Comparison of ENCODE assay signal across 29 cellular contexts in genomic region chr14:54837508-54838149, GRCh38.
"Had no signal": no experiment of that assay in that cellular context is flagged by ENCODE, and none has a peak within 500 bp of the region (broad histone marks: within the 10 kb centered on the region; RNA-seq: fewer than 3 reads in every experiment).

No MANE protein-coding gene starts in this region.

- H3K4me1 Mint-ChIP-seq: activated naive CD4-positive, alpha-beta T cell treated with anti-CD3 and anti-CD28 coated beads, Interleukin-2, amount 50 U/mL, for 24 hours had no signal

- H3K27ac ChIP-seq: ascending aorta, body of pancreas, KMS-11, RWPE1, SJCRH30 had no signal

- H3K4me3 ChIP-seq: ascending aorta, body of pancreas, Peyer's patch, SJCRH30 had no signal

- H3K27me3 Mint-ChIP-seq: activated naive CD4-positive, alpha-beta T cell treated with anti-CD3 and anti-CD28 coated beads, Interleukin-2, amount 50 U/mL, for 24 hours had no signal

- H3K9me3 Mint-ChIP-seq: activated naive CD4-positive, alpha-beta T cell treated with anti-CD3 and anti-CD28 coated beads, Interleukin-2, amount 50 U/mL, for 24 hours had no signal

- H3K9me2 ChIP-seq: SK-N-SH had no signal

- H3K27ac Mint-ChIP-seq: activated CD8-positive, alpha-beta T cell treated with anti-CD3 and anti-CD28 coated beads, Interleukin-2, amount 10 ng/mL, durations not matched to agents 7 days and 5 days; activated naive CD4-positive, alpha-beta T cell treated with anti-CD3 and anti-CD28 coated beads, Interleukin-2, amount 50 U/mL, for 24 hours; WTC11 had no signal

- H3K4me1 ChIP-seq: body of pancreas, Peyer's patch, SJCRH30 had no signal

- ATAC-seq: activated CD8-positive, alpha-beta T cell treated with anti-CD3 and anti-CD28 coated beads, Interleukin-2, amount 10 ng/mL, durations not matched to agents 7 days and 5 days; body of pancreas; WTC11 had no signal

- DNase-seq: activated CD4-positive, alpha-beta T cell treated with anti-CD3 and anti-CD28 coated beads for 48 hours; activated CD4-positive, alpha-beta T cell treated with anti-CD3 and anti-CD28 coated beads, Interleukin-2, amount 50 U/mL, for 4 hours; activated CD4-positive, CD25-positive, alpha-beta regulatory T cell treated with anti-CD3 and anti-CD28 coated beads, Interleukin-2, amount 50 U/mL, for 72 hours; activated CD8-positive, alpha-beta memory T cell treated with anti-CD3 and anti-CD28 coated beads, Interleukin-2, amount 50 U/mL, for 48 hours; activated CD8-positive, alpha-beta T cell treated with anti-CD3 and anti-CD28 coated beads, Interleukin-2, amount 10 ng/mL, durations not matched to agents 7 days and 5 days; activated effector memory CD4-positive, alpha-beta T cell treated with Interleukin-2 at 50 U/mL for 16 hours; activated naive CD4-positive, alpha-beta T cell; activated T-cell treated with anti-CD3 and anti-CD28 coated beads, Interleukin-2, amount 50 U/mL, for 1 hour; amniotic stem cell; body of pancreas; central memory CD4-positive, alpha-beta T cell; MM.1S; NCI-H1105; NCI-H1436; NCI-H187; NCI-H2081; NCI-H510A treated with DMSO at 0.1 percent for 48 hours; NCI-H69; NK-92 treated with Interleukin-12 subunit alpha and Interleukin-12 subunit beta, amount 100 ng/mL, for 24 hours; Right ventricle myocardium superior; SJCRH30; SK-N-SH; T-helper 9 cell had no signal

- H3K4me2 ChIP-seq: KMS-11, SK-N-SH had no signal

- H3K9me3 ChIP-seq: ascending aorta, body of pancreas, Peyer's patch, SJCRH30, SK-N-SH had no signal

- H3K36me3 ChIP-seq: ascending aorta, Peyer's patch, SJCRH30 had no signal

- H3K4me3 Mint-ChIP-seq: activated CD8-positive, alpha-beta T cell treated with anti-CD3 and anti-CD28 coated beads, Interleukin-2, amount 10 ng/mL, durations not matched to agents 7 days and 5 days; activated naive CD4-positive, alpha-beta T cell treated with anti-CD3 and anti-CD28 coated beads, Interleukin-2, amount 50 U/mL, for 24 hours; WTC11 had no signal

- H3K27me3 ChIP-seq: ascending aorta, body of pancreas, Peyer's patch, SJCRH30 had no signal
